In the genomic region with DNA sequence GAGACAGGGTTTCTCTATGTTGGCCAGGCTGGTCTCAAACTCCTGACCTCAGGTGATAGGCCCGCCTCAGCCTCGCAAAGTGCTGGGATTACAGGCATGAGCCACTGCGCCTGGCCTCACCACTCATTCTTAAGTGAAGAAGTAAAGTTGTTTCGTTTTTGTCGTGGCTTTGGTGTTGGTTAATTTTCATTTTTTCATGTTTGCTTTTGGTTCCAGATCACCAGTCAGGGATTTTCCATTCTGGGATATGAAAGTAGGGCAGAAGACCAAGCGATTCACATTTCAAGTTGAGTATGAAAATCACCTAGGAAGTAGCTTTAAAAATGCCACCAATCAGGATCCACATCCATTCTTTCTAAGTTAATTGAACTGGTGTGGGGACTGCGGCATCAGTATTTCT, we compare ENCODE assay signal across 27 cellular contexts.
"Had no signal": no experiment of that assay in that cellular context is flagged by ENCODE, and none has a peak within 500 bp of the region (broad histone marks: within the 10 kb centered on the region; RNA-seq: fewer than 3 reads in every experiment).

No MANE protein-coding gene starts in this region.

- H3K4me1 Mint-ChIP-seq: memory B cell; naive B cell; neural crest cell; stimulated activated naive CD8-positive, alpha-beta T cell treated with anti-CD3 and anti-CD28 coated beads, Interleukin-15, amount 100 ng/mL, for 72 hours had no signal

- H3K4me3 Mint-ChIP-seq: effector memory CD8-positive, alpha-beta T cell; memory B cell; mesothelial cell of epicardium; naive B cell; natural killer cell treated with Interleukin-12 subunit alpha and Interleukin-12 subunit beta and Interleukin-15 and Interleukin-18, amount 100 ng/mL, for 72 hours; neural crest cell; stimulated activated naive CD8-positive, alpha-beta T cell treated with anti-CD3 and anti-CD28 coated beads, Interleukin-15, amount 100 ng/mL, for 72 hours had no signal

- H3K36me3 ChIP-seq: esophagus squamous epithelium, neutrophil, pancreas, right lobe of liver, suprapubic skin, thyroid gland, vagina had no signal

- H3K27ac Mint-ChIP-seq: effector memory CD8-positive, alpha-beta T cell; memory B cell; naive B cell; natural killer cell treated with Interleukin-12 subunit alpha and Interleukin-12 subunit beta and Interleukin-15 and Interleukin-18, amount 100 ng/mL, for 72 hours; stimulated activated naive CD8-positive, alpha-beta T cell treated with anti-CD3 and anti-CD28 coated beads, Interleukin-15, amount 100 ng/mL, for 72 hours had no signal

- H3K4me1 ChIP-seq: esophagus squamous epithelium, pancreas, right lobe of liver, suprapubic skin, thyroid gland, vagina had no signal

- H3K27me3 ChIP-seq: esophagus squamous epithelium, neutrophil, pancreas, right lobe of liver, suprapubic skin, thyroid gland, vagina had no signal

- H3K36me3 Mint-ChIP-seq: memory B cell; naive B cell; natural killer cell treated with Interleukin-12 subunit alpha and Interleukin-12 subunit beta and Interleukin-15 and Interleukin-18, amount 100 ng/mL, for 72 hours had no signal

- H3K27me3 Mint-ChIP-seq: effector memory CD8-positive, alpha-beta T cell; memory B cell; naive B cell; natural killer cell treated with Interleukin-12 subunit alpha and Interleukin-12 subunit beta and Interleukin-15 and Interleukin-18, amount 100 ng/mL, for 72 hours; stimulated activated naive CD8-positive, alpha-beta T cell treated with anti-CD3 and anti-CD28 coated beads, Interleukin-15, amount 100 ng/mL, for 72 hours had no signal

- H3K9me3 Mint-ChIP-seq: effector memory CD8-positive, alpha-beta T cell; memory B cell; naive B cell; natural killer cell treated with Interleukin-12 subunit alpha and Interleukin-12 subunit beta and Interleukin-15 and Interleukin-18, amount 100 ng/mL, for 72 hours; neural crest cell; stimulated activated naive CD8-positive, alpha-beta T cell treated with anti-CD3 and anti-CD28 coated beads, Interleukin-15, amount 100 ng/mL, for 72 hours had no signal

- DNase-seq: effector memory CD8-positive, alpha-beta T cell; erythroblast; esophagus squamous epithelium; foreskin melanocyte; mucosa of descending colon; naive B cell; pancreas; right lobe of liver; small intestine; stimulated activated CD4-positive, alpha-beta T cell treated with anti-CD3 and anti-CD28 coated beads, Interleukin-12 subunit alpha, Interleukin-12 subunit beta, amount 100 ng/mL, for 4 hours; stimulated activated CD4-positive, alpha-beta T cell treated with anti-CD3 and anti-CD28 coated beads, Interleukin-1b, Interleukin-23, amount 100 ng/mL, for 48 hours; stimulated activated CD4-positive, alpha-beta T cell treated with anti-CD3 and anti-CD28 coated beads, Interleukin-4, amount 100 ng/mL, for 1 hour; stimulated activated CD8-positive, alpha-beta memory T cell treated with anti-CD3 and anti-CD28 coated beads, Interleukin-4, amount 100 ng/mL, for 48 hours; stimulated activated naive CD4-positive, alpha-beta T cell; stimulated activated naive CD8-positive, alpha-beta T cell treated with anti-CD3 and anti-CD28 coated beads, Interleukin-15, amount 100 ng/mL, for 72 hours; thyroid gland; trophoblast cell had no signal

- H3K27ac ChIP-seq: coronary artery, esophagus squamous epithelium, neutrophil, pancreas, right lobe of liver, suprapubic skin, thyroid gland, vagina had no signal

- ATAC-seq: effector memory CD8-positive, alpha-beta T cell; left lobe of liver; mucosa of descending colon; natural killer cell treated with Interleukin-12 subunit alpha and Interleukin-12 subunit beta and Interleukin-15 and Interleukin-18, amount 100 ng/mL, for 72 hours; pancreas; right lobe of liver; stimulated activated naive CD8-positive, alpha-beta T cell treated with anti-CD3 and anti-CD28 coated beads, Interleukin-15, amount 100 ng/mL, for 72 hours had no signal

- H3K9me3 ChIP-seq: esophagus squamous epithelium, mucosa of descending colon, neutrophil, pancreas, right lobe of liver, suprapubic skin, thyroid gland, vagina had no signal

- H3K4me3 ChIP-seq: coronary artery, esophagus squamous epithelium, lung, mucosa of descending colon, pancreas, right lobe of liver, suprapubic skin, thyroid gland, vagina had no signal
